In genomic region chr4:158722917-158723793, GRCh38 we compare ENCODE assay signal across 1 cellular context.
TF ChIP-seq lines count a peak whose summit lies in the region.

PPID (minus strand) TSS chr4:158723396; CDS start chr4:158723288, 108 bp downstream.

TF ChIP-seq in HepG2, 621 proteins besides CTCF, POLR2A, EP300 and RAD21 (continued from another document and continues in another):
- TF ChIP-seq ARID4A (CRISPR knock-in tag; IDR thresholded peaks at IDR 0.05; ENCODE audit: borderline replicate concordance) (peak; percentile 98), KDM2A (CRISPR knock-in tag; IDR thresholded peaks at IDR 0.05; ENCODE audit: borderline replicate concordance, low read depth) (peak; percentile 93), TCF12 (IDR thresholded peaks at IDR 0.05) (no peak), TCF12 (CRISPR knock-in tag; IDR thresholded peaks at IDR 0.05) (no peak; the same call in 1 of the 2 replicates), MAF1 (CRISPR knock-in tag; IDR thresholded peaks at IDR 0.05; ENCODE audit: borderline replicate concordance) (peak; percentile 67; the same call in 1 of the 2 replicates), JUN (CRISPR knock-in tag; IDR thresholded peaks at IDR 0.05) (no peak), SETDB1 (CRISPR knock-in tag; IDR thresholded peaks at IDR 0.05; ENCODE audit: borderline replicate concordance) (no peak), ZNF263 (CRISPR knock-in tag; IDR thresholded peaks at IDR 0.05) (0 out of 2 replicates have a peak, but pooled peaks have one; percentile 48), ZNF274 (CRISPR knock-in tag; IDR thresholded peaks at IDR 0.05) (peak; percentile 39; the same call in 1 of the 2 replicates), ZNF589 (CRISPR knock-in tag; conservative IDR thresholded peaks at IDR 0.05) (no peak), ZNF660 (CRISPR knock-in tag; IDR thresholded peaks at IDR 0.05; ENCODE audit: borderline replicate concordance, low read depth) (no peak), SMC3 (IDR thresholded peaks at IDR 0.05; ENCODE audit: low read length) (no peak), MBD4 (IDR thresholded peaks at IDR 0.05; ENCODE audit: borderline replicate concordance, low read length) (no peak), ZNF224 (CRISPR knock-in tag; IDR thresholded peaks at IDR 0.05) (no peak), ZNF513 (CRISPR knock-in tag; conservative IDR thresholded peaks at IDR 0.05) (no peak), GPN1 (CRISPR knock-in tag; IDR thresholded peaks at IDR 0.05; ENCODE audit: borderline replicate concordance) (no peak), ATF5 (CRISPR knock-in tag; IDR thresholded peaks at IDR 0.05; ENCODE audit: low read depth) (no peak), NFIC (IDR thresholded peaks at IDR 0.05; ENCODE audit: low read length) (peak; percentile 45; the same call in 1 of the 2 replicates), NBN (conservative IDR thresholded peaks at IDR 0.05) (no peak), SMARCC2 (IDR thresholded peaks at IDR 0.05) (no peak), FOXP4 (CRISPR knock-in tag; IDR thresholded peaks at IDR 0.05) (peak; percentile 65), HOXA3 (CRISPR knock-in tag; IDR thresholded peaks at IDR 0.05) (peak; percentile 90), CBFB (CRISPR knock-in tag; IDR thresholded peaks at IDR 0.05) (peak; percentile 32; the same call in 1 of the 2 replicates), SALL1 (CRISPR knock-in tag; IDR thresholded peaks at IDR 0.05) (peak; percentile 87), ZXDC (CRISPR knock-in tag; IDR thresholded peaks at IDR 0.05) (no peak), ZNF724P (CRISPR knock-in tag; IDR thresholded peaks at IDR 0.05; ENCODE audit: borderline replicate concordance) (0 out of 2 replicates have a peak, but pooled peaks have one; percentile 53), RORA (CRISPR knock-in tag; IDR thresholded peaks at IDR 0.05) (no peak), ZBTB46 (CRISPR knock-in tag; IDR thresholded peaks at IDR 0.05; ENCODE audit: borderline replicate concordance) (no peak), ZNF275 (CRISPR knock-in tag; IDR thresholded peaks at IDR 0.05; ENCODE audit: borderline replicate concordance) (0 out of 2 replicates have a peak, but pooled peaks have one; percentile 82), ERF (CRISPR knock-in tag; IDR thresholded peaks at IDR 0.05) (peak; percentile 89), DNMT3B (CRISPR knock-in tag; conservative IDR thresholded peaks at IDR 0.05) (no peak), ZNF530 (CRISPR knock-in tag; IDR thresholded peaks at IDR 0.05; ENCODE audit: low read depth) (no peak), ZNF296 (CRISPR knock-in tag; conservative IDR thresholded peaks at IDR 0.05) (no peak), NFYC (CRISPR knock-in tag; IDR thresholded peaks at IDR 0.05) (peak; percentile 53), ZNF740 (CRISPR knock-in tag; IDR thresholded peaks at IDR 0.05) (0 out of 2 replicates have a peak, but pooled peaks have one; percentile 53), IRF9 (CRISPR knock-in tag; IDR thresholded peaks at IDR 0.05; ENCODE audit: borderline replicate concordance) (0 out of 2 replicates have a peak, but pooled peaks have one; percentile 17), THAP7 (CRISPR knock-in tag; IDR thresholded peaks at IDR 0.05) (no peak), ZNF737 (CRISPR knock-in tag; IDR thresholded peaks at IDR 0.05; ENCODE audit: borderline replicate concordance) (no peak), ZNF333 (CRISPR knock-in tag; IDR thresholded peaks at IDR 0.05; ENCODE audit: borderline replicate concordance) (no peak), NFIB (CRISPR knock-in tag; IDR thresholded peaks at IDR 0.05; ENCODE audit: borderline replicate concordance) (no peak), ZNF121 (CRISPR knock-in tag; IDR thresholded peaks at IDR 0.05) (no peak), KLF13 (CRISPR knock-in tag; IDR thresholded peaks at IDR 0.05) (no peak), NCOA2 (CRISPR knock-in tag; IDR thresholded peaks at IDR 0.05) (peak; percentile 44; the same call in 1 of the 2 replicates), PAX8 (CRISPR knock-in tag; IDR thresholded peaks at IDR 0.05; ENCODE audit: borderline replicate concordance) (no peak), MED13 (CRISPR knock-in tag; IDR thresholded peaks at IDR 0.05) (0 out of 2 replicates have a peak, but pooled peaks have one; percentile 48), ZNF205 (CRISPR knock-in tag; IDR thresholded peaks at IDR 0.05) (peak; percentile 81; the same call in 1 of the 2 replicates), IRF2 (CRISPR knock-in tag; IDR thresholded peaks at IDR 0.05) (peak; percentile 61; the same call in 1 of the 2 replicates), SIX1 (CRISPR knock-in tag; IDR thresholded peaks at IDR 0.05; ENCODE audit: borderline replicate concordance) (peak; percentile 29; the same call in 1 of the 2 replicates), ZNF550 (CRISPR knock-in tag; IDR thresholded peaks at IDR 0.05; ENCODE audit: borderline replicate concordance) (no peak), IKZF5 (CRISPR knock-in tag; IDR thresholded peaks at IDR 0.05) (peak; percentile 95)
